Comparison of ENCODE assay signal across 29 cellular contexts in genomic region chr2:203878060-203878459, GRCh38. TPM values are rescaled to one million over a fixed set of nuclear protein-coding genes. Genes with fewer than 3 reads are reported as not detected.
DNase-seq lines count a peak whose midpoint lies in the region; ATAC-seq, FAIRE-seq and TF ChIP-seq lines count a peak whose summit lies in the region.
"Had no signal": no experiment of that assay in that cellular context is flagged by ENCODE, and none has a peak within 500 bp of the region (broad histone marks: within the 10 kb centered on the region; RNA-seq: fewer than 3 reads in every experiment).

No MANE protein-coding gene starts in this region.

- H3K36me3 ChIP-seq in osteoblast (ENCODE audit: insufficient read depth, low read length) (no peaks in the 10 kb centered on the region), kidney (ENCODE audit: control insufficient read depth in 1 of 2, insufficient read depth in 2 of 2, low read length in 2 of 2) (no peaks in the 10 kb centered on the region)
- H3K36me3 ChIP-seq: adrenal gland, breast epithelium, heart left ventricle, left ventricle myocardium inferior, MG63, upper lobe of left lung had no signal

- intact Hi-C loops in kidney (cut with DNase I), result no loop called here

- H3K9me3 Mint-ChIP-seq in T-helper 1 cell treated with Interleukin-12 subunit alpha and Interleukin-12 subunit beta and Interleukin-4 antibody, amounts not matched to agents 30 μg/mL and 1 μg/mL, for 36 hours, result peaks cover 3% of the 10 kb centered on the region
- H3K9me3 Mint-ChIP-seq: natural killer cell treated with Interleukin-12 subunit alpha and Interleukin-12 subunit beta and Interleukin-15 and Interleukin-18, amount 100 ng/mL, for 72 hours had no signal

- peak overlapping the region; percentile 59 for H3K27ac Mint-ChIP-seq in T-helper 1 cell treated with Interleukin-12 subunit alpha and Interleukin-12 subunit beta and Interleukin-4 antibody, amounts not matched to agents 30 μg/mL and 1 μg/mL, for 36 hours
- H3K27ac Mint-ChIP-seq: activated CD4-positive, alpha-beta T cell treated with anti-CD3 and anti-CD28 coated beads, Interleukin-2, amount 10 ng/mL, durations not matched to agents 7 days and 5 days; natural killer cell treated with Interleukin-12 subunit alpha and Interleukin-12 subunit beta and Interleukin-15 and Interleukin-18, amount 100 ng/mL, for 72 hours had no signal

- FAIRE-seq in kidney (lab: Jason Lieb, UNC), result no peak
- FAIRE-seq: endometrium had no signal

- no peak for DNase-seq in T-helper 1 cell
- DNase-seq in GM04504 (ENCODE audit: low read depth), result peak; percentile 1
- DNase-seq in amniotic epithelial cell (ENCODE audit: low read depth), result peak; percentile 4
- peak; percentile 11 for DNase-seq in osteoblast (ENCODE audit: insufficient read length, low spot score, missing footprints)
- no peak for DNase-seq in kidney
- DNase-seq in NCI-H2081 (lab: John Stamatoyannopoulos, UW), result no peak
- DNase-seq: ACHN; activated CD4-positive, alpha-beta T cell treated with anti-CD3 and anti-CD28 coated beads, Interleukin-2, amount 10 ng/mL, durations not matched to agents 7 days and 5 days; activated gamma-delta T cell treated with Interleukin-2 at 50 U/mL for 16 hours; adrenal gland; C1 segment of cervical spinal cord; cortex of kidney; GOT3; heart left ventricle; IMR-90; left ventricle myocardium inferior; MG63; NCI-H69; OCI-M1; Right ventricle myocardium superior; stimulated activated CD4-positive, alpha-beta T cell treated with anti-CD3 and anti-CD28 coated beads, Interleukin-15, amount 100 ng/mL, for 24 hours; upper lobe of left lung had no signal

- H3K4me3 ChIP-seq in osteoblast (ENCODE audit: insufficient read depth, low read length) (no peak overlapping the region), kidney (ENCODE audit: low read length in 2 of 2) (no peak overlapping the region)
- H3K4me3 ChIP-seq: adrenal gland, breast epithelium, heart left ventricle, left ventricle myocardium inferior, MG63, upper lobe of left lung had no signal

- H3K27me3 Mint-ChIP-seq in T-helper 1 cell treated with Interleukin-12 subunit alpha and Interleukin-12 subunit beta and Interleukin-4 antibody, amounts not matched to agents 30 μg/mL and 1 μg/mL, for 36 hours (ENCODE audit: low read depth), result no peaks in the 10 kb centered on the region
- H3K27me3 Mint-ChIP-seq: activated CD4-positive, alpha-beta T cell treated with anti-CD3 and anti-CD28 coated beads, Interleukin-2, amount 10 ng/mL, durations not matched to agents 7 days and 5 days had no signal

- TF ChIP-seq CTCF in osteoblast (IDR thresholded peaks at IDR 0.05; ENCODE audit: extremely low read depth, low read depth, low read length) (no peak), kidney (IDR thresholded peaks at IDR 0.05; ENCODE audit: borderline replicate concordance, extremely low read depth, insufficient read depth) (no peak)

- no peak overlapping the region for H3K4me3 Mint-ChIP-seq in T-helper 1 cell treated with Interleukin-12 subunit alpha and Interleukin-12 subunit beta and Interleukin-4 antibody, amounts not matched to agents 30 μg/mL and 1 μg/mL, for 36 hours
- H3K4me3 Mint-ChIP-seq: activated CD4-positive, alpha-beta T cell treated with anti-CD3 and anti-CD28 coated beads, Interleukin-2, amount 10 ng/mL, durations not matched to agents 7 days and 5 days; natural killer cell treated with Interleukin-12 subunit alpha and Interleukin-12 subunit beta and Interleukin-15 and Interleukin-18, amount 100 ng/mL, for 72 hours had no signal

- no peak overlapping the region for H2AFZ ChIP-seq in osteoblast (ENCODE audit: low read length)

- H3K36me3 Mint-ChIP-seq in T-helper 1 cell treated with Interleukin-12 subunit alpha and Interleukin-12 subunit beta and Interleukin-4 antibody, amounts not matched to agents 30 μg/mL and 1 μg/mL, for 36 hours (ENCODE audit: low read depth), result peaks cover 30% of the 10 kb centered on the region

- H4K20me1 ChIP-seq in osteoblast (ENCODE audit: insufficient read depth, low read length), result no peaks in the 10 kb centered on the region

- H3K27me3 ChIP-seq in osteoblast (ENCODE audit: insufficient read depth, low read length), result peaks cover 21% of the 10 kb centered on the region
- H3K27me3 ChIP-seq: adrenal gland, breast epithelium, heart left ventricle, MG63, upper lobe of left lung had no signal

- H3K27ac ChIP-seq in osteoblast (ENCODE audit: low read depth, low read length) (no peak overlapping the region), kidney (ENCODE audit: low read depth in 2 of 2, low read length in 2 of 2) (no peak overlapping the region)
- H3K27ac ChIP-seq: adrenal gland, breast epithelium, heart left ventricle, HL-60, left ventricle myocardium inferior, upper lobe of left lung had no signal

- H3K79me2 ChIP-seq in osteoblast (ENCODE audit: insufficient read depth, low read length), result no peaks in the 10 kb centered on the region

- H3K9me3 ChIP-seq in osteoblast (ENCODE audit: low read depth, low read length), result no peaks in the 10 kb centered on the region
- no peaks in the 10 kb centered on the region for H3K9me3 ChIP-seq in kidney (ENCODE audit: control insufficient read depth in 1 of 2, low read length in 2 of 2)
- H3K9me3 ChIP-seq: adrenal gland, breast epithelium, heart left ventricle, left ventricle myocardium inferior, MG63, upper lobe of left lung had no signal

- no peak overlapping the region for H3K9ac ChIP-seq in kidney (ENCODE audit: low read length in 2 of 2)

- H3K4me1 ChIP-seq in osteoblast (ENCODE audit: insufficient read depth, low read length) (no peaks in the 10 kb centered on the region), kidney (ENCODE audit: control insufficient read depth in 1 of 2, insufficient read depth in 1 of 2, low read depth in 1 of 2, low read length in 2 of 2) (no peaks in the 10 kb centered on the region)
- H3K4me1 ChIP-seq: adrenal gland, breast epithelium, left ventricle myocardium inferior, upper lobe of left lung had no signal

- peaks cover 34% of the 10 kb centered on the region for H3K4me1 Mint-ChIP-seq in T-helper 1 cell treated with Interleukin-12 subunit alpha and Interleukin-12 subunit beta and Interleukin-4 antibody, amounts not matched to agents 30 μg/mL and 1 μg/mL, for 36 hours (ENCODE audit: low read depth)

- H3K4me2 ChIP-seq in osteoblast (ENCODE audit: insufficient read depth, low read length), result no peak overlapping the region

- no peak for ATAC-seq in GM18498 (IDR thresholded peaks at IDR 0.05; ENCODE audit: unreplicated experiment)
- ATAC-seq: heart left ventricle; natural killer cell treated with Interleukin-12 subunit alpha and Interleukin-12 subunit beta and Interleukin-15 and Interleukin-18, amount 100 ng/mL, for 72 hours; sciatic nerve had no signal

RNA-seq across cellular contexts. Expression of gene CTLA4, which starts 10.5 kb away (rescaled TPM):
- total RNA-seq in osteoblast, result under 0.01 TPM in 1 of 2 replicates, not detected in the other
- 2.0 TPM for total RNA-seq in kidney
- polyA plus RNA-seq in kidney (ENCODE audit: insufficient read depth, low read depth, low replicate concordance), result 0.22 TPM
- total RNA-seq: IMR-90 had no signal
- polyA plus RNA-seq: IMR-90 had no signal

RNA-seq across cellular contexts. Expression of gene ICOS, which starts 58.5 kb away (rescaled TPM):
- total RNA-seq in osteoblast, result not detected in 2 replicates
- total RNA-seq in kidney, result 0.85 TPM
- polyA plus RNA-seq in kidney (ENCODE audit: insufficient read depth, low read depth, low replicate concordance), result not detected
- total RNA-seq: IMR-90, left ventricle myocardium inferior, Right ventricle myocardium superior, sciatic nerve had no signal
- polyA plus RNA-seq: IMR-90 had no signal

Comparison
In these comparisons a context has a peak if more than half of its experiments do, and no peak if none do; other contexts are left out.
1. DNase-seq: peak in GM04504 (single experiment), amniotic epithelial cell (single experiment) and osteoblast (single experiment); none in T-helper 1 cell (0 of 5), kidney (single experiment) and NCI-H2081 (0 of 2).